ENCODE assay signal across 9 cellular contexts in genomic region chr1:209823143-209824041, GRCh38. TPM values are rescaled to one million over a fixed set of nuclear protein-coding genes. Genes with fewer than 3 reads are reported as not detected.
A peak's percentile ranks its signal among the peaks of the same experiment; 100 is the strongest.
DNase-seq lines count a peak whose midpoint lies in the region; ATAC-seq and TF ChIP-seq lines count a peak whose summit lies in the region.
"Had no signal": no experiment of that assay in that cellular context is flagged by ENCODE, and none has a peak within 500 bp of the region (broad histone marks: within the 10 kb centered on the region; RNA-seq: fewer than 3 reads in every experiment).

No MANE protein-coding gene starts in this region.

- H3K4me3 ChIP-seq in AG04450 (ENCODE audit: low read depth, low read length) (no peak overlapping the region), GM12864 (ENCODE audit: low read depth, low read length) (no peak overlapping the region)

- no peak overlapping the region for H3K27ac ChIP-seq in AG04450 (ENCODE audit: low read depth, low read length)

- no peaks in the 10 kb centered on the region for H3K27me3 ChIP-seq in AG04450 (ENCODE audit: control insufficient read depth, insufficient read depth, low read length)

- CTCF ChIA-PET in AG04450 (lab: Charles Lee), result interaction anchor here (0.5 to 4.5 kb wide), 76 partner anchors 9 to 576 kb away, joined by 3 to 158 read pairs (median 4); partner anchors contain the start of genes C1orf74 and IRF6

- H3K9me3 ChIP-seq in AG04450 (ENCODE audit: control insufficient read depth, insufficient read depth, low read length), result no peaks in the 10 kb centered on the region

- TF ChIP-seq CTCF in AG04450 (IDR thresholded peaks at IDR 0.05; ENCODE audit: low read depth, low read length) (peak; percentile 81), GM12864 (IDR thresholded peaks at IDR 0.05; ENCODE audit: low read depth, low read length, missing control alignments) (peak; percentile 68)

- DNase-seq in AG04450 (ENCODE audit: low read depth, low spot score), result no peak
- no peak for DNase-seq in GM12864 (ENCODE audit: low read depth)
- peak; percentile 78 for DNase-seq in HS-5 (ENCODE audit: low read depth)
- peak; percentile 85 for DNase-seq in OCI-M1 (lab: John Stamatoyannopoulos, UW)
- DNase-seq in cerebellum (ENCODE audit: low spot score), result peak; percentile 54
- peak; percentile 71 for DNase-seq in medulla oblongata (ENCODE audit: extremely low spot score)
- DNase-seq in islet precursor cell, result no peak
- DNase-seq: left cardiac atrium had no signal

- no peak for ATAC-seq in HG03469 (IDR thresholded peaks at IDR 0.05; ENCODE audit: unreplicated experiment)

- POLR2A ChIA-PET in AG04450 (lab: Yijun Ruan, JAX), result interaction anchor here (1.0 to 1.9 kb wide), 2 partner anchors 9 to 17 kb away, joined by 3 to 5 read pairs; no protein-coding TSS in a partner anchor

RNA-seq across cellular contexts. Expression of gene UTP25, which starts 4.4 kb away (rescaled TPM):
- 7.5 and 8.6 TPM in 2 replicates for polyA plus RNA-seq in AG04450 (2011; rRNA removed)
- polyA minus RNA-seq in AG04450 (2011; rRNA and poly(A)+ RNA removed), result 9.4 and 10.8 TPM in 2 replicates
- 9.7 TPM for total RNA-seq in cerebellum

RNA-seq across cellular contexts. Expression of gene IRF6, which starts 17.4 kb away (rescaled TPM):
- polyA plus RNA-seq in AG04450 (2011; rRNA removed), result 0.67 and 1.0 TPM in 2 replicates
- polyA minus RNA-seq in AG04450 (2011; rRNA and poly(A)+ RNA removed), result 1.6 and 2.1 TPM in 2 replicates
- 1.8 TPM for total RNA-seq in cerebellum

RNA-seq across cellular contexts. Expression of gene C1orf74, which starts 39.0 kb away (rescaled TPM):
- 1.8 and 2.2 TPM in 2 replicates for polyA plus RNA-seq in AG04450 (2011; rRNA removed)
- polyA minus RNA-seq in AG04450 (2011; rRNA and poly(A)+ RNA removed), result 3.4 and 4.0 TPM in 2 replicates
- 2.4 TPM for total RNA-seq in cerebellum

Comparison
In these comparisons a context has a peak if more than half of its experiments do, and no peak if none do; other contexts are left out.
1. DNase-seq: peak in HS-5 (single experiment), OCI-M1 (single experiment), cerebellum (single experiment) and medulla oblongata (single experiment); none in AG04450 (single experiment), GM12864 (single experiment) and islet precursor cell (single experiment).